9 cellular contexts compared by ENCODE assay signal in the genomic region with DNA sequence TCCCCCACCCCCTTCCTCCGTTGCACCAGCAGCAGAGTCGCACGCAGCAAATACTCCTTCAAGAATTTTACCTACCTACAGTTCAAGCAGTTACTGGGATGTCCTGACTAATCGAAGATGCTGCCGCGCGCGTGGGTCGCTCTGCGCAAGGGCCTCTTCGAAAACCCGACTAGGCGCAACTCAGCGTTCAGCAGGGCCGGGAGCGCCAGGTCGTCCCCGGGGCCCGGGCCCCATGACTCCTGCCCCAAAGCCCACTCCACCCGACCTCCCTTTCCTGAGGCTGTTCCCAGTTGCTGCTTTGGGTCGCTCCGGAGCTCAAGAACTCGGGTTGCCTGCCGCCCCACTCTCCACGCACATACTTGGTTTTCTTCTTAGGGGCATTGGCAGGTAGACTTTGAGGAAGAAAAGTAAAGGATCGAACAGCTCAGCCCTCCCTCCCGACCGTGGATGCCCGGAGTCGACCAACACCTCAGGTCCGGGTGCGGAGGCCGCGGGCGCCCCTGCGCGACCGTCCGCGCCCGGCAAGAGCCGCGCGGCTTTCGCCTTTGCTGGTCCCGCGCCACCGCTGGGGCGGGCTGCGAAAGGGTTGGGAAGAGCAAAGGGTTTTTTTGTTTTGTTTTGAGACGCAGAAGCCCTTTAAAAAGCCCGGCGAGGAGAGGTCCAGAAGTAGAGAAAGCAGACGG. TPM values are rescaled to one million over a fixed set of nuclear protein-coding genes. Genes with fewer than 3 reads are reported as not detected.
DNase-seq lines count a peak whose midpoint lies in the region; ATAC-seq and TF ChIP-seq lines count a peak whose summit lies in the region.
"Had no signal": no experiment of that assay in that cellular context is flagged by ENCODE, and none has a peak within 500 bp of the region (broad histone marks: within the 10 kb centered on the region; RNA-seq: fewer than 3 reads in every experiment).

No MANE protein-coding gene starts in this region.

- H3K36me3 ChIP-seq in left ventricle myocardium inferior: peaks cover 23% of the 10 kb centered on the region

- H3K9me3 ChIP-seq in left ventricle myocardium inferior (replicated peaks): no peaks in the 10 kb centered on the region

- H3K9me3 Mint-ChIP-seq in activated CD4-positive, alpha-beta T cell treated with anti-CD3 and anti-CD28 coated beads, Interleukin-2, amount 10 ng/mL, durations not matched to agents 24 days and 14 days: no peaks in the 10 kb centered on the region
- H3K9me3 Mint-ChIP-seq: activated naive CD4-positive, alpha-beta T cell treated with anti-CD3 and anti-CD28 coated beads, Interleukin-2, amount 50 U/mL, for 72 hours had no signal

- intact Hi-C loops in activated CD4-positive, alpha-beta T cell treated with anti-CD3 and anti-CD28 coated beads, Interleukin-2, amount 10 ng/mL, durations not matched to agents 24 days and 14 days (cut with micrococcal nuclease): no loop called here
- intact Hi-C loops in left ventricle myocardium inferior (cut with micrococcal nuclease): no loop called here

- ATAC-seq in GM18502 (IDR thresholded peaks at IDR 0.05; ENCODE audit: poor library complexity, unreplicated experiment): no peak

- peak; percentile 23 for TF ChIP-seq CTCF in left ventricle myocardium inferior (IDR thresholded peaks at IDR 0.05; ENCODE audit: borderline replicate concordance)

- H3K27ac ChIP-seq in left ventricle myocardium inferior (replicated peaks): peak overlapping the region; percentile 95

- peaks cover 72% of the 10 kb centered on the region for H3K4me1 ChIP-seq in left ventricle myocardium inferior

- peak overlapping the region; percentile 87 for H3K4me3 Mint-ChIP-seq in activated CD4-positive, alpha-beta T cell treated with anti-CD3 and anti-CD28 coated beads, Interleukin-2, amount 10 ng/mL, durations not matched to agents 24 days and 14 days

- H3K36me3 Mint-ChIP-seq in activated CD4-positive, alpha-beta T cell treated with anti-CD3 and anti-CD28 coated beads, Interleukin-2, amount 10 ng/mL, durations not matched to agents 24 days and 14 days (ENCODE audit: low read depth): peaks cover 6% of the 10 kb centered on the region

- peaks cover 46% of the 10 kb centered on the region for H3K27me3 ChIP-seq in left ventricle myocardium inferior (ENCODE audit: low read depth)

- H3K4me3 ChIP-seq in left ventricle myocardium inferior (peak overlapping the region; percentile 84), skeletal muscle cell (ENCODE audit: low read depth, low read length) (peak overlapping the region; percentile 52)

- H3K27ac Mint-ChIP-seq in activated CD4-positive, alpha-beta T cell treated with anti-CD3 and anti-CD28 coated beads, Interleukin-2, amount 10 ng/mL, durations not matched to agents 24 days and 14 days: peak overlapping the region; percentile 53
- H3K27ac Mint-ChIP-seq: activated naive CD4-positive, alpha-beta T cell treated with anti-CD3 and anti-CD28 coated beads, Interleukin-2, amount 50 U/mL, for 72 hours had no signal

- H3K27me3 Mint-ChIP-seq in activated CD4-positive, alpha-beta T cell treated with anti-CD3 and anti-CD28 coated beads, Interleukin-2, amount 10 ng/mL, durations not matched to agents 24 days and 14 days: peaks cover 70% of the 10 kb centered on the region

- peaks cover 20% of the 10 kb centered on the region for H3K4me1 Mint-ChIP-seq in activated CD4-positive, alpha-beta T cell treated with anti-CD3 and anti-CD28 coated beads, Interleukin-2, amount 10 ng/mL, durations not matched to agents 24 days and 14 days

- peak; percentile 64 for DNase-seq in activated CD4-positive, alpha-beta T cell treated with anti-CD3 and anti-CD28 coated beads, Interleukin-2, amount 10 ng/mL, durations not matched to agents 24 days and 14 days
- DNase-seq in activated CD4-positive, alpha-beta T cell treated with anti-CD3 and anti-CD28 coated beads, Interleukin-2, amount 50 U/mL, for 4 hours: no peak
- peak; percentile 17 to 31 for DNase-seq in activated CD4-positive, alpha-beta T cell treated with anti-CD3 and anti-CD28 coated beads, Interleukin-2, amount 50 U/mL, for 48 hours
- peak; percentile 32 for DNase-seq in left ventricle myocardium inferior
- DNase-seq in skeletal muscle cell (ENCODE audit: low read depth): no peak
- DNase-seq in activated gamma-delta T cell treated with Interleukin-2 at 50 U/mL for 16 hours: no peak
- DNase-seq in midbrain (lab: John Stamatoyannopoulos, UW): no peak

RNA-seq across cellular contexts. Expression of a gene that starts 1.9 kb away (rescaled TPM):
- total RNA-seq in activated CD4-positive, alpha-beta T cell treated with anti-CD3 and anti-CD28 coated beads, Interleukin-2, amount 10 ng/mL, durations not matched to agents 24 days and 14 days: not detected in 2 replicates
- 9.8 TPM for total RNA-seq in left ventricle myocardium inferior
- total RNA-seq: activated naive CD4-positive, alpha-beta T cell treated with anti-CD3 and anti-CD28 coated beads, Interleukin-2, amount 50 U/mL, for 72 hours had no signal

Comparison
In these comparisons a context has a peak if more than half of its experiments do, and no peak if none do; other contexts are left out.
1. DNase-seq: peak in activated CD4-positive, alpha-beta T cell treated with anti-CD3 and anti-CD28 coated beads, Interleukin-2, amount 10 ng/mL, durations not matched to agents 24 days and 14 days (single experiment), activated CD4-positive, alpha-beta T cell treated with anti-CD3 and anti-CD28 coated beads, Interleukin-2, amount 50 U/mL, for 48 hours (2 of 2) and left ventricle myocardium inferior (single experiment); none in activated CD4-positive, alpha-beta T cell treated with anti-CD3 and anti-CD28 coated beads, Interleukin-2, amount 50 U/mL, for 4 hours (0 of 2), skeletal muscle cell (single experiment), activated gamma-delta T cell treated with Interleukin-2 at 50 U/mL for 16 hours (single experiment) and midbrain (single experiment).
2. RNA of a gene that starts 1.9 kb away (total RNA-seq): 9.8 TPM in left ventricle myocardium inferior (single experiment); not detected in activated CD4-positive, alpha-beta T cell treated with anti-CD3 and anti-CD28 coated beads, Interleukin-2, amount 10 ng/mL, durations not matched to agents 24 days and 14 days; every median in the first group is over 10 times any median in the second.